In genomic region chr2:149908731-149909690, GRCh38 we compare ENCODE assay signal across 1 cellular context.
TF ChIP-seq lines count a peak whose summit lies in the region.

No MANE protein-coding gene starts in this region.

TF ChIP-seq in HepG2, 621 proteins besides CTCF, POLR2A, EP300 and RAD21 (continued from another document):
- TF ChIP-seq ZBTB34 (CRISPR knock-in tag; IDR thresholded peaks at IDR 0.05) (no peak), MIXL1 (CRISPR knock-in tag; IDR thresholded peaks at IDR 0.05) (no peak), ZBTB40 (IDR thresholded peaks at IDR 0.05) (no peak), ZBTB40 (CRISPR knock-in tag; IDR thresholded peaks at IDR 0.05) (no peak), HES4 (CRISPR knock-in tag; IDR thresholded peaks at IDR 0.05; ENCODE audit: borderline replicate concordance) (no peak), ZNF597 (CRISPR knock-in tag; IDR thresholded peaks at IDR 0.05) (no peak), WIZ (CRISPR knock-in tag; IDR thresholded peaks at IDR 0.05) (no peak), PPARG (CRISPR knock-in tag; conservative IDR thresholded peaks at IDR 0.05) (no peak), SOX5 (CRISPR knock-in tag; IDR thresholded peaks at IDR 0.05; ENCODE audit: borderline replicate concordance) (no peak)
